Comparison of ENCODE assay signal across 25 cellular contexts in the genomic region with DNA sequence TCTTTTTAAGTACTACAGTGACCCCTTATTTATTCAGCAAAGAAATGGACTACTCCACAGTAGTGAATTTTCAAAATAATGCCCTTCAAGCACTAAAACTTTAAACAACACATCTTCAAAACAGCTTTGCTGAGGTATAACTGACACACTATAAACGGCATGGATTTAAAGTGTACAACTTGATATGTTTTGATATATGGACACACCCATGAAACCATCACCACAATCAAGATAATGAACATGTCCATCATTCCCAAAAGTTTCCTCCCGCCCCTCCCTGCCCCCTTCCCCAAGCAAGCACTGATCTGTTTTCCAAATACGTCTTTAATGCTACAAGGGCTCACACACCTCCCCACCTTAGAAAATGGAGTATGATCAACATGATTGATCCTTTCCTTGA.
"Had no signal": no experiment of that assay in that cellular context is flagged by ENCODE, and none has a peak within 500 bp of the region (broad histone marks: within the 10 kb centered on the region; RNA-seq: fewer than 3 reads in every experiment).

No MANE protein-coding gene starts in this region.

- H3K4me3 ChIP-seq: ascending aorta, dorsolateral prefrontal cortex, esophagus muscularis mucosa, pancreas, tibial artery had no signal

- DNase-seq: activated CD4-positive, alpha-beta T cell treated with anti-CD3 and anti-CD28 coated beads, Interleukin-2, amount 50 U/mL, for 48 hours; activated CD4-positive, CD25-positive, alpha-beta regulatory T cell treated with anti-CD3 and anti-CD28 coated beads, Interleukin-2, amount 50 U/mL, for 72 hours; activated effector memory CD4-positive, alpha-beta T cell treated with anti-CD3 and anti-CD28 coated beads, Interleukin-2, amount 50 U/mL, for 16 hours; activated naive CD4-positive, alpha-beta T cell treated with anti-CD3 and anti-CD28 coated beads, Interleukin-2, amount 50 U/mL, for 16 hours; activated T-cell treated with anti-CD3 and anti-CD28 coated beads, Interleukin-2, amount 50 U/mL, for 48 hours; central memory CD4-positive, alpha-beta T cell; dorsolateral prefrontal cortex; effector memory CD8-positive, alpha-beta T cell; hippocampal formation; left ventricle myocardium superior; midbrain; pancreas; stimulated activated CD4-positive, alpha-beta T cell treated with anti-CD3 and anti-CD28 coated beads, Interleukin-4, amount 100 ng/mL, for 24 hours; substantia nigra; SW 1271; tibial artery; WERI-Rb-1 had no signal

- ATAC-seq: effector memory CD8-positive, alpha-beta T cell; left ventricle myocardium superior; right cardiac atrium had no signal

- H3K27ac Mint-ChIP-seq: effector memory CD8-positive, alpha-beta T cell; nephron; stimulated activated naive CD8-positive, alpha-beta T cell treated with anti-CD3 and anti-CD28 coated beads, Interleukin-15, Interleukin-2, amounts not matched to agents 100 ng/mL and 50 ng/mL, for 24 hours; T-helper 2 cell treated with Interferon-gamma antibody and Interleukin-4, amounts not matched to agents 5 μg/mL and 100 μg/mL, for 36 hours had no signal

- H3K27ac ChIP-seq: ascending aorta, esophagus muscularis mucosa, tibial artery, WERI-Rb-1 had no signal

- H3K27me3 Mint-ChIP-seq: effector memory CD8-positive, alpha-beta T cell; stimulated activated naive CD8-positive, alpha-beta T cell treated with anti-CD3 and anti-CD28 coated beads, Interleukin-15, Interleukin-2, amounts not matched to agents 100 ng/mL and 50 ng/mL, for 24 hours had no signal

- H3K27me3 ChIP-seq: ascending aorta, dorsolateral prefrontal cortex, pancreas, tibial artery had no signal

- H3K9me3 ChIP-seq: ascending aorta, esophagus muscularis mucosa, pancreas, tibial artery had no signal

- FAIRE-seq: frontal cortex, pancreas, urothelium cell line had no signal

- H3K9me3 Mint-ChIP-seq: effector memory CD8-positive, alpha-beta T cell; nephron; stimulated activated naive CD8-positive, alpha-beta T cell treated with anti-CD3 and anti-CD28 coated beads, Interleukin-15, Interleukin-2, amounts not matched to agents 100 ng/mL and 50 ng/mL, for 24 hours; T-helper 2 cell treated with Interferon-gamma antibody and Interleukin-4, amounts not matched to agents 5 μg/mL and 100 μg/mL, for 36 hours had no signal

- H3K4me3 Mint-ChIP-seq: effector memory CD8-positive, alpha-beta T cell; stimulated activated naive CD8-positive, alpha-beta T cell treated with anti-CD3 and anti-CD28 coated beads, Interleukin-15, Interleukin-2, amounts not matched to agents 100 ng/mL and 50 ng/mL, for 24 hours; T-helper 2 cell treated with Interferon-gamma antibody and Interleukin-4, amounts not matched to agents 5 μg/mL and 100 μg/mL, for 36 hours had no signal

- H3K36me3 ChIP-seq: ascending aorta, esophagus muscularis mucosa, pancreas, tibial artery, WERI-Rb-1 had no signal
